22 cellular contexts compared by ENCODE assay signal in genomic region chr9:85045271-85045670, GRCh38.
"Had no signal": no experiment of that assay in that cellular context is flagged by ENCODE, and none has a peak within 500 bp of the region (broad histone marks: within the 10 kb centered on the region; RNA-seq: fewer than 3 reads in every experiment).

No MANE protein-coding gene starts in this region.

- H3K4me3 ChIP-seq: right atrium auricular region, smooth muscle cell, suprapubic skin, tibial artery had no signal

- H3K27me3 ChIP-seq: brain microvascular endothelial cell, right atrium auricular region, suprapubic skin had no signal

- H3K9me3 ChIP-seq: right atrium auricular region, suprapubic skin, tibial artery had no signal

- H3K4me1 ChIP-seq: right atrium auricular region, suprapubic skin, tibial artery had no signal

- DNase-seq: activated CD4-positive, alpha-beta T cell treated with anti-CD3 and anti-CD28 coated beads for 4 hours; activated CD4-positive, alpha-beta T cell treated with anti-CD3 and anti-CD28 coated beads, Interleukin-2, amount 50 U/mL, for 4 hours; activated CD4-positive, CD25-positive, alpha-beta regulatory T cell; activated effector memory CD4-positive, alpha-beta T cell treated with Interleukin-2 at 50 U/mL for 16 hours; activated naive CD4-positive, alpha-beta T cell treated with Interleukin-2 at 50 U/mL for 16 hours; activated naive CD8-positive, alpha-beta T cell treated with anti-CD3 and anti-CD28 coated beads, Interleukin-2, amount 10 ng/mL, durations not matched to agents 7 days and 5 days; brain microvascular endothelial cell; caudate nucleus; effector CD8-positive, alpha-beta T cell; islet precursor cell; left colon; mammary epithelial cell; naive B cell; stimulated activated CD4-positive, alpha-beta T cell treated with anti-CD3 and anti-CD28 coated beads, Interleukin-1b, Interleukin-23, amount 100 ng/mL, for 48 hours; stimulated activated CD4-positive, alpha-beta T cell treated with anti-CD3 and anti-CD28 coated beads, Interleukin-4, amount 100 ng/mL, for 4 hours; stimulated activated CD8-positive, alpha-beta memory T cell treated with anti-CD3 and anti-CD28 coated beads, Interleukin-4, amount 100 ng/mL, for 48 hours; T-helper 1 cell; tibial artery had no signal

- H3K36me3 ChIP-seq: brain microvascular endothelial cell, right atrium auricular region, suprapubic skin, tibial artery had no signal

- ATAC-seq: left colon; stimulated activated memory B cell treated with anti-CD40 and anti-IgM and Interleukin-4, amounts not matched to agents 10 μg/mL and 1 μg/mL and 100 μg/mL, for 72 hours had no signal

- H3K27ac ChIP-seq: brain microvascular endothelial cell, right atrium auricular region, suprapubic skin, tibial artery had no signal
